In the genomic region with DNA sequence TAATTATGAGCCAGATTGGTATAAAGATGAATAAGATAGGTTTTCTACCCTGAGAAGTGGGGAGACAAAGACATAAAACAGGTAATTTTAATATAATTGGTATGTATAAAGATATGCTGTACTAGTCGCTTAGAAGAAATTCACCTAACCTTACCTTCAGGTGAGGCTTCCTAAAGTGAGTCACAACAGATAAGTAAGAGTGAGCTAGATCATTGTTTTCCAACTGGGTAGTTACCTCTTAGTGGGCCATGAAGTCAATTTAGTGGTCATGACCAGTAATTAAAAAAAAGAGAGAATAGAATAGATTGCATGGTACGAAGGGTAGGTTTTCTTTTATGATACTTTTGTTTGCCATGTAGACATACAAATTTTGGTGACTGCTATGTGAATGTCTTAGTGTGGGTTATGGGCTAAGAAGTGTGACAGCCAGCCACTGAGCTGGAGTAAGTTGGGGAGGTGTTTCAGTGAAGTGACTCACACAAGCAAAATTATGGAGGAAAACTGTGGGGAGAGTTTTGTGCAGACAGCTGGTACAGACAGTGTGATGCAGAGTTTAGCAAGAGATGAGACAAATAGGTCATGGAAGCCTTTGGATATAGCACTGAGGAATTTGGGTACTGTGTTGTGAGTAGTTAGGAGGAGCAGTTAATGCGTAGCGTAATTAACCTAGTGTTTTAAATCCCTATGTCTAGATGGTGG, we compare ENCODE assay signal across 17 cellular contexts. TPM values are rescaled to one million over a fixed set of nuclear protein-coding genes. Genes with fewer than 3 reads are reported as not detected.
A peak's percentile ranks its signal among the peaks of the same experiment; 100 is the strongest.
DNase-seq lines count a peak whose midpoint lies in the region; ATAC-seq and TF ChIP-seq lines count a peak whose summit lies in the region.
"Had no signal": no experiment of that assay in that cellular context is flagged by ENCODE, and none has a peak within 500 bp of the region (broad histone marks: within the 10 kb centered on the region; RNA-seq: fewer than 3 reads in every experiment).

No MANE protein-coding gene starts in this region.

- H3K4me1 Mint-ChIP-seq in activated CD4-positive, alpha-beta T cell treated with anti-CD3 and anti-CD28 coated beads for 36 hours, result peaks cover 51% of the 10 kb centered on the region
- peaks cover 40% of the 10 kb centered on the region for H3K4me1 Mint-ChIP-seq in T-helper 17 cell
- H3K4me1 Mint-ChIP-seq: neural crest cell had no signal

- POLR2A ChIA-PET in activated CD4-positive, alpha-beta T cell treated with anti-CD3 and anti-CD28 coated beads for 36 hours (lab: Charles Lee), result no interaction called here

- peaks cover 35% of the 10 kb centered on the region for H3K79me2 ChIP-seq in smooth muscle cell (ENCODE audit: low read depth)

- CTCF ChIA-PET in activated CD4-positive, alpha-beta T cell treated with anti-CD3 and anti-CD28 coated beads for 36 hours (lab: Charles Lee), result interaction anchor here (0.8 to 1.6 kb wide), 4 partner anchors 36 to 213 kb away, joined by 3 to 8 read pairs (median 5); no protein-coding TSS in a partner anchor

- H3K9me3 ChIP-seq in T-helper 17 cell (ENCODE audit: control insufficient read depth, low read length, poor library complexity, severe bottlenecking), result no peaks in the 10 kb centered on the region
- H3K9me3 ChIP-seq in smooth muscle cell (replicated peaks; ENCODE audit: low read depth), result no peaks in the 10 kb centered on the region
- H3K9me3 ChIP-seq: transverse colon had no signal

- no peaks in the 10 kb centered on the region for H3K4me1 ChIP-seq in smooth muscle cell (ENCODE audit: low read depth)

- H2AFZ ChIP-seq in smooth muscle cell (ENCODE audit: low read depth), result no peak overlapping the region

- no peaks in the 10 kb centered on the region for H3F3A ChIP-seq in smooth muscle cell (ENCODE audit: low read depth)

- peak; percentile 25 for DNase-seq in activated CD4-positive, alpha-beta T cell treated with anti-CD3 and anti-CD28 coated beads for 36 hours
- DNase-seq in activated CD4-positive, alpha-beta T cell treated with anti-CD3 and anti-CD28 coated beads for 48 hours, result no peak
- DNase-seq in T-helper 17 cell (no peak), fibroblast of mammary gland (ENCODE audit: low read depth) (peak; percentile 61), smooth muscle cell (lab: John Stamatoyannopoulos, UW; ENCODE audit: unreplicated experiment) (no peak), dermis blood vessel endothelial cell (no peak), substantia nigra (lab: John Stamatoyannopoulos, UW) (no peak)
- DNase-seq: H9, NCI-H526, transverse colon had no signal

- ATAC-seq in activated CD4-positive, alpha-beta T cell treated with anti-CD3 and anti-CD28 coated beads for 36 hours, result peak; percentile 87
- ATAC-seq in T-helper 17 cell (no peak), HG03565 (IDR thresholded peaks at IDR 0.05; ENCODE audit: unreplicated experiment) (no peak)

- peaks cover 56% of the 10 kb centered on the region for H4K20me1 ChIP-seq in smooth muscle cell (ENCODE audit: low read depth)

- peaks cover 12% of the 10 kb centered on the region for H3K36me3 ChIP-seq in smooth muscle cell (ENCODE audit: low read depth)

- no peaks in the 10 kb centered on the region for H3K27me3 Mint-ChIP-seq in activated CD4-positive, alpha-beta T cell treated with anti-CD3 and anti-CD28 coated beads for 36 hours
- H3K27me3 Mint-ChIP-seq in T-helper 17 cell, result no peaks in the 10 kb centered on the region

- H3K27ac Mint-ChIP-seq in activated CD4-positive, alpha-beta T cell treated with anti-CD3 and anti-CD28 coated beads for 36 hours, result peak overlapping the region; percentile 80
- peak overlapping the region; percentile 39 for H3K27ac Mint-ChIP-seq in T-helper 17 cell

- no peaks in the 10 kb centered on the region for H3K27me3 ChIP-seq in smooth muscle cell (ENCODE audit: low read depth)
- H3K27me3 ChIP-seq: transverse colon had no signal

- H3K4me3 ChIP-seq in fibroblast of mammary gland (ENCODE audit: control insufficient read depth, low read depth, low read length) (no peak overlapping the region), smooth muscle cell (no peak overlapping the region)
- H3K4me3 ChIP-seq: skin epidermis, transverse colon had no signal

- no peak overlapping the region for H3K9ac ChIP-seq in smooth muscle cell (ENCODE audit: low read depth)

- no peak for TF ChIP-seq CTCF in fibroblast of mammary gland (conservative IDR thresholded peaks at IDR 0.05; ENCODE audit: control insufficient read depth, insufficient read depth, low read depth, low read length)
- no peak for TF ChIP-seq CTCF in smooth muscle cell (IDR thresholded peaks at IDR 0.05; ENCODE audit: borderline replicate concordance, insufficient read depth, poor library complexity, severe bottlenecking)

- 91% methylated on average over 4 of the region's 4 CpGs for WGBS in smooth muscle cell (ENCODE audit: low lambda C conversion rate)

- H3K4me2 ChIP-seq in smooth muscle cell, result peak overlapping the region; percentile 13

- H3K27ac ChIP-seq in smooth muscle cell (ENCODE audit: low read depth) (peak overlapping the region; percentile 9), substantia nigra (ENCODE audit: low read depth, low read length, poor library complexity, severe bottlenecking) (no peak overlapping the region)
- H3K27ac ChIP-seq: skin epidermis, transverse colon had no signal

- intact Hi-C loops in activated CD4-positive, alpha-beta T cell treated with anti-CD3 and anti-CD28 coated beads for 36 hours (cut with DNase I, micrococcal nuclease), result loop anchor here in 1 of 2 experiments (2.0 kb wide), 1 partner anchor 16 kb away; no protein-coding TSS in a partner anchor

- no peak overlapping the region for H3K4me3 Mint-ChIP-seq in activated CD4-positive, alpha-beta T cell treated with anti-CD3 and anti-CD28 coated beads for 36 hours
- no peak overlapping the region for H3K4me3 Mint-ChIP-seq in T-helper 17 cell
- H3K4me3 Mint-ChIP-seq: H9 had no signal

- no peaks in the 10 kb centered on the region for H3K9me3 Mint-ChIP-seq in activated CD4-positive, alpha-beta T cell treated with anti-CD3 and anti-CD28 coated beads for 36 hours (ENCODE audit: low read depth)
- H3K9me3 Mint-ChIP-seq: H9, neural crest cell had no signal

- peaks cover 65% of the 10 kb centered on the region for H3K36me3 Mint-ChIP-seq in activated CD4-positive, alpha-beta T cell treated with anti-CD3 and anti-CD28 coated beads for 36 hours (ENCODE audit: low read depth)
- H3K36me3 Mint-ChIP-seq in T-helper 17 cell (ENCODE audit: low read depth), result peaks cover 12% of the 10 kb centered on the region

RNA-seq across cellular contexts. Expression of gene TRNT1, which starts 8.2 kb away (rescaled TPM):
- 10 to 100 TPM; 51.4 to 58.2 TPM for total RNA-seq in activated CD4-positive, alpha-beta T cell treated with anti-CD3 and anti-CD28 coated beads for 36 hours
- total RNA-seq in T-helper 17 cell (10 to 100 TPM; 27.3 to 45.6 TPM), smooth muscle cell (16.1 and 25.5 TPM in 2 replicates), dermis blood vessel endothelial cell (27.6 and 29.1 TPM in 2 replicates)
- 16.2 and 18.6 TPM in 2 replicates for polyA plus RNA-seq in smooth muscle cell

RNA-seq across cellular contexts. Expression of gene IL5RA, which starts 24.7 kb away (rescaled TPM):
- under 1 TPM; 0.28 to 0.30 TPM for total RNA-seq in activated CD4-positive, alpha-beta T cell treated with anti-CD3 and anti-CD28 coated beads for 36 hours
- 10 to 100 TPM in 1 of 2 donors, 1 to 10 TPM in 1; 3.7 to 10.4 TPM for total RNA-seq in T-helper 17 cell
- not detected in 2 replicates for total RNA-seq in smooth muscle cell
- 0.12 and 0.14 TPM in 2 replicates for polyA plus RNA-seq in smooth muscle cell
- total RNA-seq in dermis blood vessel endothelial cell, result not detected in 2 replicates
- total RNA-seq: A673, fibroblast of lung, H9, HT-29, neural crest cell had no signal
- polyA plus RNA-seq: fibroblast of lung, keratinocyte had no signal

RNA-seq across cellular contexts. Expression of gene CRBN, which starts 44.6 kb away (rescaled TPM):
- total RNA-seq in activated CD4-positive, alpha-beta T cell treated with anti-CD3 and anti-CD28 coated beads for 36 hours, result 10 to 100 TPM; 38.4 to 42.6 TPM
- total RNA-seq in T-helper 17 cell (100 to 1,000 TPM; 129 to 139 TPM), smooth muscle cell (47.2 and 77.5 TPM in 2 replicates), dermis blood vessel endothelial cell (127 and 245 TPM in 2 replicates)
- 26.8 and 31.5 TPM in 2 replicates for polyA plus RNA-seq in smooth muscle cell

Comparison
In these comparisons a context has a peak if more than half of its experiments do, and no peak if none do; other contexts are left out.
1. DNase-seq: peak in activated CD4-positive, alpha-beta T cell treated with anti-CD3 and anti-CD28 coated beads for 36 hours (single experiment) and fibroblast of mammary gland (single experiment); none in activated CD4-positive, alpha-beta T cell treated with anti-CD3 and anti-CD28 coated beads for 48 hours (single experiment), T-helper 17 cell (0 of 3), smooth muscle cell (single experiment), dermis blood vessel endothelial cell (single experiment) and substantia nigra (0 of 49).